ENCODE assay signal across 16 cellular contexts in the genomic region with DNA sequence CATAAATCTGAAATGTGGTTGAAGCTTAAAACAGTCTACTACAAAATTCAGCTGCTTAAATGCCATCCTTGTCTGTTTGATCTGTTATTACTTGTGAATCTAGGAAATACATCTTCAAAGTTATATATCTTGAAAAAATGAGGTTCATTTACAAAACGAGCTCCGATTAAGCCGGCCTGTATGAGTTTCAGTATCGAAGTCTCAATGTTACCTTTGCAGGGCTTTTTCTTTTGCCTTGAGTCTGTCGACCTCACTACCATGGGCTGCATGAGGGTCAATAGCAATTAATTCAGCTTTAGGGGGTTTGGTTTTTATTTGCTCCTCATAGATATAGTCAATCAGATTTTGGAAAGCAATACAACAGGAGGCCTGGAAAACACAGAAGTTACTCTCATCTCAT. TPM values are rescaled to one million over a fixed set of nuclear protein-coding genes. Genes with fewer than 3 reads are reported as not detected.
A peak's percentile ranks its signal among the peaks of the same experiment; 100 is the strongest.
DNase-seq lines count a peak whose midpoint lies in the region; ATAC-seq, FAIRE-seq and TF ChIP-seq lines count a peak whose summit lies in the region.
"Had no signal": no experiment of that assay in that cellular context is flagged by ENCODE, and none has a peak within 500 bp of the region (broad histone marks: within the 10 kb centered on the region; RNA-seq: fewer than 3 reads in every experiment).

No MANE protein-coding gene starts in this region.

- H3K9ac ChIP-seq in DND-41 (ENCODE audit: low read depth, low read length) = no peak overlapping the region

- H3K9me3 ChIP-seq in DND-41 (ENCODE audit: insufficient read depth, low read length, severe bottlenecking) = peaks cover 5% of the 10 kb centered on the region
- H3K9me3 ChIP-seq in T-helper 17 cell (ENCODE audit: control insufficient read depth, low read length, poor library complexity, severe bottlenecking) = no peaks in the 10 kb centered on the region
- no peaks in the 10 kb centered on the region for H3K9me3 ChIP-seq in thyroid gland
- peaks cover 0 to 15% (median 4%) of the 10 kb centered on the region in 3 donors for H3K9me3 ChIP-seq in esophagus squamous epithelium
- H3K9me3 ChIP-seq in small intestine (ENCODE audit: control insufficient read depth, low read depth) = no peaks in the 10 kb centered on the region
- H3K9me3 ChIP-seq: body of pancreas had no signal

- no peak for TF ChIP-seq CTCF in DND-41 (IDR thresholded peaks at IDR 0.05; ENCODE audit: borderline replicate concordance, extremely low read depth, low read length, poor library complexity, severe bottlenecking)
- no peak for TF ChIP-seq CTCF in thyroid gland (IDR thresholded peaks at IDR 0.05)
- no peak for TF ChIP-seq CTCF in esophagus squamous epithelium (IDR thresholded peaks at IDR 0.05)

- H3K27me3 ChIP-seq in DND-41 (ENCODE audit: insufficient read depth, low read length, poor library complexity) = no peaks in the 10 kb centered on the region
- H3K27me3 ChIP-seq in thyroid gland = no peaks in the 10 kb centered on the region
- H3K27me3 ChIP-seq in esophagus squamous epithelium = peaks cover 0 to 3% (median 0%) of the 10 kb centered on the region in 4 donors
- H3K27me3 ChIP-seq in small intestine (ENCODE audit: control insufficient read depth in 2 of 2, insufficient read depth in 2 of 2, low read length in 2 of 2) = no peaks in the 10 kb centered on the region
- H3K27me3 ChIP-seq: body of pancreas, Peyer's patch had no signal

- H3K36me3 ChIP-seq in DND-41 (ENCODE audit: insufficient read depth, low read length) = no peaks in the 10 kb centered on the region
- H3K36me3 ChIP-seq in thyroid gland = no peaks in the 10 kb centered on the region
- H3K36me3 ChIP-seq in esophagus squamous epithelium = no peaks in the 10 kb centered on the region
- no peaks in the 10 kb centered on the region for H3K36me3 ChIP-seq in small intestine (ENCODE audit: control insufficient read depth in 2 of 2, insufficient read depth in 2 of 2, low read length in 2 of 2)
- H3K36me3 ChIP-seq: Peyer's patch had no signal

- H3K27ac ChIP-seq in DND-41 (ENCODE audit: low read length) (peak overlapping the region; percentile 56), thyroid gland (no peak overlapping the region), esophagus squamous epithelium (no peak overlapping the region), small intestine (ENCODE audit: low read depth in 1 of 2, low read length in 1 of 2) (no peak overlapping the region)
- H3K27ac ChIP-seq: body of pancreas, Peyer's patch had no signal

- peaks cover 11% of the 10 kb centered on the region for H3K4me1 Mint-ChIP-seq in T-helper 17 cell

- TF ChIP-seq POLR2A in thyroid gland (IDR thresholded peaks at IDR 0.05) = no peak
- TF ChIP-seq POLR2A in esophagus squamous epithelium (IDR thresholded peaks at IDR 0.05) = no peak

- H3K4me3 Mint-ChIP-seq in T-helper 17 cell = no peak overlapping the region

- peak overlapping the region; percentile 35 for H3K27ac Mint-ChIP-seq in T-helper 17 cell

- H3K4me1 ChIP-seq in DND-41 (ENCODE audit: insufficient read depth, low read length) = peaks cover 24% of the 10 kb centered on the region
- no peaks in the 10 kb centered on the region for H3K4me1 ChIP-seq in thyroid gland
- no peaks in the 10 kb centered on the region for H3K4me1 ChIP-seq in esophagus squamous epithelium
- no peaks in the 10 kb centered on the region for H3K4me1 ChIP-seq in small intestine (ENCODE audit: control insufficient read depth in 2 of 2, insufficient read depth in 1 of 2, low read depth in 1 of 2, low read length in 1 of 2)
- H3K4me1 ChIP-seq: body of pancreas, Peyer's patch had no signal

- no peaks in the 10 kb centered on the region for H4K20me1 ChIP-seq in DND-41 (ENCODE audit: insufficient read depth, low read length)

- WGBS in thyroid gland, 2 donors = 91 to 94% methylated on average over 5 of the region's 5 CpGs
- WGBS in esophagus squamous epithelium, 2 donors = 76 to 81% methylated on average over 5 of the region's 5 CpGs
- 82 to 91% (median 86%) methylated on average over 5 of the region's 5 CpGs for WGBS in small intestine, 3 donors

- ATAC-seq in DND-41 (ENCODE audit: insufficient read depth, low read depth) (no peak), GM19025 (IDR thresholded peaks at IDR 0.05; ENCODE audit: low read depth, unreplicated experiment) (peak; percentile 27), HG02885 (IDR thresholded peaks at IDR 0.05; ENCODE audit: poor library complexity, unreplicated experiment) (peak; percentile 31), T-helper 17 cell (peak; percentile 29)
- ATAC-seq: body of pancreas had no signal

- intact Hi-C loops in thyroid gland (cut with DNase I) (no loop called here), esophagus squamous epithelium (cut with DNase I) (no loop called here)

- no peak for FAIRE-seq in small intestine (lab: Jason Lieb, UNC)

- H2AFZ ChIP-seq in DND-41 (ENCODE audit: low read depth, low read length) = peak overlapping the region; percentile 44; the same call in 1 of the 2 replicates

- no peaks in the 10 kb centered on the region for H3K27me3 Mint-ChIP-seq in T-helper 17 cell

- H3K4me3 ChIP-seq in DND-41 (ENCODE audit: low read depth in 1 of 2, low read length in 2 of 2) = no peak overlapping the region
- no peak overlapping the region for H3K4me3 ChIP-seq in thyroid gland (replicated peaks in 1 of 3)
- no peak overlapping the region for H3K4me3 ChIP-seq in esophagus squamous epithelium
- H3K4me3 ChIP-seq in small intestine (ENCODE audit: low read depth in 1 of 2, low read length in 2 of 2) = no peak overlapping the region
- H3K4me3 ChIP-seq: body of pancreas, Peyer's patch had no signal

- DNase-seq in DND-41 (no peak), T-helper 17 cell (no peak), thyroid gland (no peak), superior temporal gyrus (ENCODE audit: extremely low spot score) (no peak), esophagus squamous epithelium (lab: John Stamatoyannopoulos, UW) (no peak), small intestine (no peak)
- DNase-seq: body of pancreas; naive thymus-derived CD8-positive, alpha-beta T cell; NCI-H1417; NCI-H446 treated with DMSO at 0.1 percent for 48 hours; Peyer's patch; retina; stimulated activated CD4-positive, alpha-beta T cell treated with anti-CD3 and anti-CD28 coated beads, Interleukin-1b, Interleukin-23, amount 100 ng/mL, for 48 hours had no signal

- no peaks in the 10 kb centered on the region for H3K79me2 ChIP-seq in DND-41 (ENCODE audit: insufficient read depth, low read length)

- peaks cover 7% of the 10 kb centered on the region for H3K36me3 Mint-ChIP-seq in T-helper 17 cell (ENCODE audit: low read depth)

- H3K4me2 ChIP-seq in DND-41 (ENCODE audit: insufficient read depth, low read length) = no peak overlapping the region

RNA-seq across cellular contexts. Expression of gene ERICH6, which starts 23.2 kb away (rescaled TPM):
- total RNA-seq in T-helper 17 cell (1 to 10 TPM in 1 of 2 donors, under 1 TPM in 1; 0.92 to 1.6 TPM), thyroid gland (under 1 TPM in 2 of 4 donors, not detected in 2; 0.11 to 0.27 TPM), esophagus squamous epithelium (not detected)
- polyA plus RNA-seq in small intestine = not detected
- total RNA-seq: naive thymus-derived CD8-positive, alpha-beta T cell; Peyer's patch had no signal
- polyA plus RNA-seq: fibroblast of lung had no signal
